In genomic region chr19:17236831-17237543, GRCh38 we compare ENCODE assay signal across 12 cellular contexts. TPM values are rescaled to one million over a fixed set of nuclear protein-coding genes. Genes with fewer than 3 reads are reported as not detected.
A peak's percentile ranks its signal among the peaks of the same experiment; 100 is the strongest.
DNase-seq lines count a peak whose midpoint lies in the region; FAIRE-seq and TF ChIP-seq lines count a peak whose summit lies in the region.
"Had no signal": no experiment of that assay in that cellular context is flagged by ENCODE, and none has a peak within 500 bp of the region (broad histone marks: within the 10 kb centered on the region; RNA-seq: fewer than 3 reads in every experiment).

No MANE protein-coding gene starts in this region.

- WGBS in H1 (ENCODE audit: extremely low coverage in 1 of 2, insufficient coverage in 1 of 2, insufficient read length in 1 of 2, insufficient replicate concordance in 2 of 2, low coverage in 1 of 2, low lambda C conversion rate in 2 of 2, missing lambda C conversion rate in 1 of 2), 2 experiments, result 87% methylated on average over 16 of the region's 18 CpGs; no CpG with 5 or more reads in 1 of the 2 experiments

- H3K4me3 ChIP-seq in Loucy (ENCODE audit: low read length, poor library complexity, severe bottlenecking) (peak overlapping the region; percentile 67), H1 (ENCODE audit: extremely low read depth in 1 of 4, insufficient read depth in 2 of 4, low read depth in 3 of 4, low read length in 4 of 4) (peak overlapping the region in 1 of 4 experiments; percentile 45; a peak in 1 of 8 replicates)
- H3K4me3 ChIP-seq: GM23248 had no signal

- H4K91ac ChIP-seq in H1 (replicated peaks; ENCODE audit: insufficient read length, low read length), result peak overlapping the region; percentile 70

- no peak for DNase-seq in activated CD4-positive, alpha-beta T cell treated with anti-CD3 and anti-CD28 coated beads, Interleukin-2, amount 10 ng/mL, durations not matched to agents 24 days and 14 days
- no peak for DNase-seq in activated CD4-positive, alpha-beta T cell treated with anti-CD3 and anti-CD28 coated beads, Interleukin-2, amount 50 U/mL, for 4 hours
- DNase-seq in H1 (ENCODE audit: low read depth in 1 of 2, low spot score in 2 of 2) (no peak), retina (peak; percentile 39), caudate nucleus (lab: John Stamatoyannopoulos, UW) (no peak), superior temporal gyrus (ENCODE audit: extremely low spot score) (no peak), NCI-H510A (lab: John Stamatoyannopoulos, UW) (no peak)
- DNase-seq: foreskin keratinocyte, GM23248, NCI-H524 treated with DMSO at 0.1 percent for 48 hours had no signal

- CTCF ChIA-PET in H1 (lab: Charles Lee; ENCODE audit: partially characterized antibody), result interaction anchor here (0.6 to 1.8 kb wide), 10 partner anchors 9 to 1014 kb away, joined by 3 to 6 read pairs (median 3); no protein-coding TSS in a partner anchor

- H3K4me1 ChIP-seq in Loucy (ENCODE audit: insufficient read depth, low read length, poor library complexity, severe bottlenecking) (peaks cover 26% of the 10 kb centered on the region), H1 (replicated peaks in 1 of 4; ENCODE audit: control insufficient read depth in 3 of 4, insufficient read depth in 4 of 4, low read length in 3 of 4) (peaks cover 3 to 11% (median 7%) of the 10 kb centered on the region in 4 experiments)
- H3K4me1 ChIP-seq: foreskin keratinocyte had no signal

- H3K79me2 ChIP-seq in Loucy (ENCODE audit: insufficient read depth, low read length), result peaks cover 41% of the 10 kb centered on the region
- peaks cover 12 to 51% of the 10 kb centered on the region in 2 experiments; a peak in 3 of 4 replicates for H3K79me2 ChIP-seq in H1 (ENCODE audit: control insufficient read depth in 1 of 2, insufficient read depth in 2 of 2, low read length in 2 of 2)

- no peak for TF ChIP-seq RAD21 in H1 (IDR thresholded peaks at IDR 0.05 in 1 of 2, conservative IDR thresholded peaks at IDR 0.05 in 1 of 2; ENCODE audit: low read depth in 2 of 2, low read length in 2 of 2)

- H3K56ac ChIP-seq in H1 (replicated peaks; ENCODE audit: insufficient read length, low read depth, low read length), result no peak overlapping the region

- H2BK15ac ChIP-seq in H1 (ENCODE audit: low read length), result no peak overlapping the region

- TF ChIP-seq CTCF in Loucy (conservative IDR thresholded peaks at IDR 0.05; ENCODE audit: low read length), result no peak
- no peak for TF ChIP-seq CTCF in H1 (IDR thresholded peaks at IDR 0.05; ENCODE audit: control extremely low read depth in 1 of 3, insufficient read depth in 1 of 3, low read depth in 1 of 3, low read length in 3 of 3)

- H3K14ac ChIP-seq in H1 (ENCODE audit: insufficient read length), result no peak overlapping the region

- no peaks in the 10 kb centered on the region for H3K9me2 ChIP-seq in Loucy (replicated peaks; ENCODE audit: low read depth, low read length)

- H3K23ac ChIP-seq in H1 (ENCODE audit: insufficient read length), result no peak overlapping the region

- no peak overlapping the region; the same call in 1 of the 2 replicates for H4K8ac ChIP-seq in H1 (ENCODE audit: extremely low read depth, insufficient read depth, low read length)

- H3K9ac ChIP-seq in Loucy (ENCODE audit: low read depth, low read length, poor library complexity, severe bottlenecking) (peak overlapping the region; percentile 55), H1 (replicated peaks in 1 of 4; ENCODE audit: extremely low read depth in 1 of 4, low read depth in 3 of 4, low read length in 3 of 4) (no peak overlapping the region)
- H3K9ac ChIP-seq: GM23248 had no signal

- H3K27me3 ChIP-seq in Loucy (ENCODE audit: insufficient read depth, low read length, poor library complexity, severe bottlenecking), result no peaks in the 10 kb centered on the region
- H3K27me3 ChIP-seq in H1 (replicated peaks in 1 of 4; ENCODE audit: control insufficient read depth in 3 of 4, extremely low read depth in 1 of 4, insufficient read depth in 3 of 4, low read length in 3 of 4), result no peaks in the 10 kb centered on the region
- H3K27me3 ChIP-seq: foreskin keratinocyte had no signal

- peak overlapping the region; percentile 73 for H3K4me2 ChIP-seq in Loucy (ENCODE audit: low read depth, low read length, poor library complexity, severe bottlenecking)
- peak overlapping the region in 1 of 2 experiments; percentile 92; a peak in 1 of 4 replicates for H3K4me2 ChIP-seq in H1 (ENCODE audit: insufficient read depth in 1 of 2, low read depth in 2 of 2, low read length in 2 of 2)

- no peak overlapping the region for H2AFZ ChIP-seq in Loucy (ENCODE audit: low read length)
- H2AFZ ChIP-seq in H1 (ENCODE audit: low read length), result no peak overlapping the region
- H2AFZ ChIP-seq: GM23248 had no signal

- no peak for FAIRE-seq in H1 (lab: Jason Lieb, UNC)

- peaks cover 5% of the 10 kb centered on the region for H3K36me3 Mint-ChIP-seq in activated CD4-positive, alpha-beta T cell treated with anti-CD3 and anti-CD28 coated beads, Interleukin-2, amount 10 ng/mL, durations not matched to agents 24 days and 14 days (ENCODE audit: low read depth)

- peaks cover 4% of the 10 kb centered on the region; the same call in 1 of the 2 replicates for H3K23me2 ChIP-seq in H1 (ENCODE audit: low read depth, low read length)

- H4K20me1 ChIP-seq in Loucy (ENCODE audit: insufficient read depth, low read length, poor library complexity, severe bottlenecking) (peaks cover 6% of the 10 kb centered on the region), H1 (replicated peaks in 1 of 2; ENCODE audit: control insufficient read depth in 1 of 2, insufficient read depth in 2 of 2, low read length in 2 of 2) (peaks cover 15 to 21% of the 10 kb centered on the region in 2 experiments)

- H3K27ac ChIP-seq in H1 (ENCODE audit: low read depth, low read length) (no peak overlapping the region), caudate nucleus (ENCODE audit: low read depth, low read length) (no peak overlapping the region)
- H3K27ac ChIP-seq: foreskin keratinocyte, GM23248 had no signal

- no peak overlapping the region for H4K5ac ChIP-seq in H1 (ENCODE audit: insufficient read length, low read depth, low read length)

- peak overlapping the region; percentile 93 for H2BK5ac ChIP-seq in H1 (ENCODE audit: low read depth, low read length)

- H3K9me3 ChIP-seq in Loucy (ENCODE audit: insufficient read depth, low read depth, low read length) (no peaks in the 10 kb centered on the region), H1 (ENCODE audit: insufficient read depth in 2 of 2, low read depth in 1 of 2, low read length in 1 of 2) (no peaks in the 10 kb centered on the region)

- intact Hi-C loops in activated CD4-positive, alpha-beta T cell treated with anti-CD3 and anti-CD28 coated beads, Interleukin-2, amount 10 ng/mL, durations not matched to agents 24 days and 14 days (cut with micrococcal nuclease), result loop anchor here (10.0 kb wide), 1 partner anchor 48 kb away; the partner anchor contains the start of gene ANKLE1

- no peak overlapping the region for H3K4ac ChIP-seq in H1 (replicated peaks; ENCODE audit: insufficient read length, low read depth, low read length)

- POLR2A ChIA-PET in H1 (lab: Charles Lee; ENCODE audit: partially characterized antibody), result interaction anchor here (1.0 to 12.3 kb wide), 13 partner anchors 6 to 84 kb away, joined by 3 to 118 read pairs (median 5); partner anchors contain the start of genes ANKLE1, NR2F6, OCEL1 and USE1

- H3K27me3 Mint-ChIP-seq in activated CD4-positive, alpha-beta T cell treated with anti-CD3 and anti-CD28 coated beads, Interleukin-2, amount 10 ng/mL, durations not matched to agents 24 days and 14 days, result no peaks in the 10 kb centered on the region

- H2BK20ac ChIP-seq in H1 (ENCODE audit: low read length), result peak overlapping the region; percentile 48; the same call in 1 of the 2 replicates

- no peak overlapping the region for H2BK120ac ChIP-seq in H1 (replicated peaks; ENCODE audit: low read depth, low read length)

- H3K36me3 ChIP-seq in Loucy (ENCODE audit: insufficient read depth, low read length) (peaks cover 7% of the 10 kb centered on the region; the same call in 1 of the 2 replicates), H1 (ENCODE audit: control insufficient read depth in 2 of 4, insufficient read depth in 4 of 4, low read length in 3 of 4) (peaks cover 6 to 28% (median 8%) of the 10 kb centered on the region in 4 experiments)

- no peak overlapping the region for H2AK5ac ChIP-seq in H1 (ENCODE audit: low read depth, low read length)

- H3K18ac ChIP-seq in H1 (ENCODE audit: extremely low read depth, low read length), result no peak overlapping the region; the same call in 1 of the 2 replicates

- H3K4me1 Mint-ChIP-seq in activated CD4-positive, alpha-beta T cell treated with anti-CD3 and anti-CD28 coated beads, Interleukin-2, amount 10 ng/mL, durations not matched to agents 24 days and 14 days, result peaks cover 5% of the 10 kb centered on the region

- peak overlapping the region; percentile 60; the same call in 1 of the 2 replicates for H2BK12ac ChIP-seq in H1 (ENCODE audit: low read depth, low read length)

- TF ChIP-seq EP300 in H1 (IDR thresholded peaks at IDR 0.05; ENCODE audit: borderline replicate concordance in 1 of 2, low read depth in 2 of 2, low read length in 2 of 2), result no peak

- H3K4me3 Mint-ChIP-seq in activated CD4-positive, alpha-beta T cell treated with anti-CD3 and anti-CD28 coated beads, Interleukin-2, amount 10 ng/mL, durations not matched to agents 24 days and 14 days, result peak overlapping the region; percentile 58

- no peaks in the 10 kb centered on the region for H3F3A ChIP-seq in Loucy (ENCODE audit: low read depth)

- H3K9me3 Mint-ChIP-seq in activated CD4-positive, alpha-beta T cell treated with anti-CD3 and anti-CD28 coated beads, Interleukin-2, amount 10 ng/mL, durations not matched to agents 24 days and 14 days, result no peaks in the 10 kb centered on the region

- H3K27ac Mint-ChIP-seq in activated CD4-positive, alpha-beta T cell treated with anti-CD3 and anti-CD28 coated beads, Interleukin-2, amount 10 ng/mL, durations not matched to agents 24 days and 14 days, result peak overlapping the region; percentile 75

- TF ChIP-seq POLR2A in H1 (IDR thresholded peaks at IDR 0.05; ENCODE audit: control extremely low read depth in 1 of 2, low read depth in 2 of 2, low read length in 2 of 2), result no peak

- H3K79me1 ChIP-seq in H1 (ENCODE audit: low read depth, low read length), result peaks cover 18% of the 10 kb centered on the region

RNA-seq across cellular contexts. Expression of gene NR2F6, which starts 8.7 kb away (rescaled TPM):
- total RNA-seq in activated CD4-positive, alpha-beta T cell treated with anti-CD3 and anti-CD28 coated beads, Interleukin-2, amount 10 ng/mL, durations not matched to agents 24 days and 14 days, result 15.0 and 16.5 TPM in 2 replicates
- 114 and 121 TPM in 2 replicates for total RNA-seq in H1 (2021; fragmentation: NEBNext Ultra II Directional; extraction: Animal tissue kit (Norgen Biotek cat#: 25700))
- 99.7 and 147 TPM in 2 replicates for polyA plus RNA-seq in H1 (2011; rRNA removed)
- 99.1 TPM for polyA plus RNA-seq in H1 (2011; cell fraction: cytosol; rRNA removed)
- polyA plus RNA-seq in H1 (2011; cell fraction: nucleus; rRNA removed), result 109 TPM
- polyA plus RNA-seq in H1 (2012, experiment 1 of 2), result 37.1 to 70.0 TPM (median 67.4 TPM) in 4 replicates
- polyA plus RNA-seq in H1 (2012, experiment 2 of 2), result 49.4 TPM
- 80.9 TPM for polyA plus RNA-seq in H1 (2013, experiment 1 of 2)
- 80.6 TPM for polyA plus RNA-seq in H1 (2013, experiment 2 of 2)
- polyA minus RNA-seq in H1 (2011; rRNA and poly(A)+ RNA removed), result 13.6 and 23.1 TPM in 2 replicates
- polyA minus RNA-seq in H1 (2011; cell fraction: cytosol; rRNA and poly(A)+ RNA removed), result 72.8 TPM
- polyA minus RNA-seq in H1 (2011; cell fraction: nucleus; rRNA and poly(A)+ RNA removed), result 43.6 TPM

RNA-seq across cellular contexts. Expression of gene OCEL1, which starts 11.0 kb away (rescaled TPM):
- 17.8 and 23.0 TPM in 2 replicates for total RNA-seq in activated CD4-positive, alpha-beta T cell treated with anti-CD3 and anti-CD28 coated beads, Interleukin-2, amount 10 ng/mL, durations not matched to agents 24 days and 14 days
- total RNA-seq in H1 (2021; fragmentation: NEBNext Ultra II Directional; extraction: Animal tissue kit (Norgen Biotek cat#: 25700)), result 32.1 and 32.6 TPM in 2 replicates
- 13.3 and 20.2 TPM in 2 replicates for polyA plus RNA-seq in H1 (2011; rRNA removed)
- polyA plus RNA-seq in H1 (2011; cell fraction: cytosol; rRNA removed), result 16.3 TPM
- 22.8 TPM for polyA plus RNA-seq in H1 (2011; cell fraction: nucleus; rRNA removed)
- 19.9 to 30.6 TPM (median 26.6 TPM) in 4 replicates for polyA plus RNA-seq in H1 (2012, experiment 1 of 2)
- 97.2 TPM for polyA plus RNA-seq in H1 (2012, experiment 2 of 2)
- polyA plus RNA-seq in H1 (2013, experiment 1 of 2), result 47.9 TPM
- polyA plus RNA-seq in H1 (2013, experiment 2 of 2), result 47.4 TPM
- 3.2 and 5.0 TPM in 2 replicates for polyA minus RNA-seq in H1 (2011; rRNA and poly(A)+ RNA removed)
- 10.0 TPM for polyA minus RNA-seq in H1 (2011; cell fraction: cytosol; rRNA and poly(A)+ RNA removed)
- polyA minus RNA-seq in H1 (2011; cell fraction: nucleus; rRNA and poly(A)+ RNA removed), result 10.5 TPM

RNA-seq across cellular contexts. Expression of gene USE1, which starts 21.8 kb away (rescaled TPM):
- 29.8 and 31.3 TPM in 2 replicates for total RNA-seq in activated CD4-positive, alpha-beta T cell treated with anti-CD3 and anti-CD28 coated beads, Interleukin-2, amount 10 ng/mL, durations not matched to agents 24 days and 14 days
- 8.7 and 11.8 TPM in 2 replicates for total RNA-seq in H1 (2021; fragmentation: NEBNext Ultra II Directional; extraction: Animal tissue kit (Norgen Biotek cat#: 25700))
- polyA plus RNA-seq in H1 (2011; rRNA removed), result 13.9 and 16.6 TPM in 2 replicates
- 19.7 TPM for polyA plus RNA-seq in H1 (2011; cell fraction: cytosol; rRNA removed)
- 16.0 TPM for polyA plus RNA-seq in H1 (2011; cell fraction: nucleus; rRNA removed)
- 10.9 to 16.2 TPM (median 13.0 TPM) in 4 replicates for polyA plus RNA-seq in H1 (2012, experiment 1 of 2)
- polyA plus RNA-seq in H1 (2012, experiment 2 of 2), result 11.7 TPM
- 10.2 TPM for polyA plus RNA-seq in H1 (2013, experiment 1 of 2)
- polyA plus RNA-seq in H1 (2013, experiment 2 of 2), result 7.4 TPM
- polyA minus RNA-seq in H1 (2011; rRNA and poly(A)+ RNA removed), result 8.4 and 9.5 TPM in 2 replicates
- polyA minus RNA-seq in H1 (2011; cell fraction: cytosol; rRNA and poly(A)+ RNA removed), result 6.9 TPM
- polyA minus RNA-seq in H1 (2011; cell fraction: nucleus; rRNA and poly(A)+ RNA removed), result 9.6 TPM

RNA-seq across cellular contexts. Expression of gene USHBP1, which starts 27.6 kb away (rescaled TPM):
- 0.30 and 0.38 TPM in 2 replicates for total RNA-seq in activated CD4-positive, alpha-beta T cell treated with anti-CD3 and anti-CD28 coated beads, Interleukin-2, amount 10 ng/mL, durations not matched to agents 24 days and 14 days
- 6.5 and 7.5 TPM in 2 replicates for total RNA-seq in H1 (2021; fragmentation: NEBNext Ultra II Directional; extraction: Animal tissue kit (Norgen Biotek cat#: 25700))
- 5.0 and 5.7 TPM in 2 replicates for polyA plus RNA-seq in H1 (2011; rRNA removed)
- 7.1 TPM for polyA plus RNA-seq in H1 (2011; cell fraction: cytosol; rRNA removed)
- polyA plus RNA-seq in H1 (2011; cell fraction: nucleus; rRNA removed), result 20.9 TPM
- 3.0 to 7.7 TPM (median 6.3 TPM) in 4 replicates for polyA plus RNA-seq in H1 (2012, experiment 1 of 2)
- 4.8 TPM for polyA plus RNA-seq in H1 (2012, experiment 2 of 2)
- polyA plus RNA-seq in H1 (2013, experiment 1 of 2), result 4.7 TPM
- polyA plus RNA-seq in H1 (2013, experiment 2 of 2), result 3.2 TPM
- polyA minus RNA-seq in H1 (2011; rRNA and poly(A)+ RNA removed), result 3.2 and 4.3 TPM in 2 replicates
- polyA minus RNA-seq in H1 (2011; cell fraction: cytosol; rRNA and poly(A)+ RNA removed), result 2.9 TPM
- polyA minus RNA-seq in H1 (2011; cell fraction: nucleus; rRNA and poly(A)+ RNA removed), result 6.2 TPM
- total RNA-seq: foreskin keratinocyte, GM23248, LHCN-M2 had no signal
- polyA plus RNA-seq: GM23248 had no signal

RNA-seq across cellular contexts. Expression of gene BABAM1, which starts 30.3 kb away (rescaled TPM):
- total RNA-seq in activated CD4-positive, alpha-beta T cell treated with anti-CD3 and anti-CD28 coated beads, Interleukin-2, amount 10 ng/mL, durations not matched to agents 24 days and 14 days, result 127 TPM in 2 replicates
- 127 and 134 TPM in 2 replicates for total RNA-seq in H1 (2021; fragmentation: NEBNext Ultra II Directional; extraction: Animal tissue kit (Norgen Biotek cat#: 25700))
- polyA plus RNA-seq in H1 (2011; rRNA removed), result 133 and 153 TPM in 2 replicates
- 175 TPM for polyA plus RNA-seq in H1 (2011; cell fraction: cytosol; rRNA removed)
- 164 TPM for polyA plus RNA-seq in H1 (2011; cell fraction: nucleus; rRNA removed)
- 122 to 160 TPM (median 149 TPM) in 4 replicates for polyA plus RNA-seq in H1 (2012, experiment 1 of 2)
- 178 TPM for polyA plus RNA-seq in H1 (2012, experiment 2 of 2)
- polyA plus RNA-seq in H1 (2013, experiment 1 of 2), result 122 TPM
- 117 TPM for polyA plus RNA-seq in H1 (2013, experiment 2 of 2)
- 47.9 and 65.4 TPM in 2 replicates for polyA minus RNA-seq in H1 (2011; rRNA and poly(A)+ RNA removed)
- polyA minus RNA-seq in H1 (2011; cell fraction: cytosol; rRNA and poly(A)+ RNA removed), result 44.4 TPM
- polyA minus RNA-seq in H1 (2011; cell fraction: nucleus; rRNA and poly(A)+ RNA removed), result 31.5 TPM
